In genomic region chr2:191105082-191105481, GRCh38 we compare ENCODE assay signal across 15 cellular contexts. TPM values are rescaled to one million over a fixed set of nuclear protein-coding genes. Genes with fewer than 3 reads are reported as not detected.
DNase-seq lines count a peak whose midpoint lies in the region; ATAC-seq and TF ChIP-seq lines count a peak whose summit lies in the region.
"Had no signal": no experiment of that assay in that cellular context is flagged by ENCODE, and none has a peak within 500 bp of the region (broad histone marks: within the 10 kb centered on the region; RNA-seq: fewer than 3 reads in every experiment).

No MANE protein-coding gene starts in this region.

- H3K9me3 Mint-ChIP-seq in CD4-positive, alpha-beta memory T cell = no peaks in the 10 kb centered on the region
- H3K9me3 Mint-ChIP-seq in activated naive CD8-positive, alpha-beta T cell treated with anti-CD3 and anti-CD28 coated beads for 36 hours = peaks cover 10% of the 10 kb centered on the region
- H3K9me3 Mint-ChIP-seq: stimulated activated naive CD8-positive, alpha-beta T cell treated with anti-CD3 and anti-CD28 coated beads, Interleukin-15, amount 100 ng/mL, for 72 hours had no signal

- TF ChIP-seq CTCF in fibroblast of the aortic adventitia (IDR thresholded peaks at IDR 0.05; ENCODE audit: insufficient read depth, low read length) = no peak

- peaks cover 40 to 49% of the 10 kb centered on the region in 2 donors for H3K36me3 Mint-ChIP-seq in CD4-positive, alpha-beta memory T cell
- peaks cover 65% of the 10 kb centered on the region for H3K36me3 Mint-ChIP-seq in activated naive CD8-positive, alpha-beta T cell treated with anti-CD3 and anti-CD28 coated beads for 36 hours

- no peak overlapping the region for H3K27ac ChIP-seq in CD4-positive, alpha-beta memory T cell (ENCODE audit: low read depth, low read length)
- H3K27ac ChIP-seq: hepatocyte, left lung, parathyroid adenoma had no signal

- peak overlapping the region in 1 of 8 donors; percentile 45 for H3K4me3 Mint-ChIP-seq in CD4-positive, alpha-beta memory T cell
- no peak overlapping the region for H3K4me3 Mint-ChIP-seq in activated naive CD8-positive, alpha-beta T cell treated with anti-CD3 and anti-CD28 coated beads for 36 hours

- H3K4me3 ChIP-seq in CD4-positive, alpha-beta memory T cell (ENCODE audit: low read length in 2 of 2) = no peak overlapping the region
- H3K4me3 ChIP-seq in fibroblast of the aortic adventitia (ENCODE audit: low read depth, low read length) = no peak overlapping the region
- H3K4me3 ChIP-seq: hepatocyte, left lung had no signal

- peaks cover 21 to 65% (median 41%) of the 10 kb centered on the region in 4 donors for H3K4me1 Mint-ChIP-seq in CD4-positive, alpha-beta memory T cell
- H3K4me1 Mint-ChIP-seq in activated naive CD8-positive, alpha-beta T cell treated with anti-CD3 and anti-CD28 coated beads for 36 hours = peaks cover 71% of the 10 kb centered on the region

- no peak for ATAC-seq in GM21723 (IDR thresholded peaks at IDR 0.05; ENCODE audit: unreplicated experiment)
- ATAC-seq in GM19395 (IDR thresholded peaks at IDR 0.05; ENCODE audit: unreplicated experiment) = no peak
- ATAC-seq: left lung; stimulated activated naive CD8-positive, alpha-beta T cell treated with anti-CD3 and anti-CD28 coated beads, Interleukin-15, amount 100 ng/mL, for 72 hours had no signal

- peak overlapping the region in 4 of 7 donors; percentile 16 to 58 (median 47) for H3K27ac Mint-ChIP-seq in CD4-positive, alpha-beta memory T cell
- H3K27ac Mint-ChIP-seq in activated naive CD8-positive, alpha-beta T cell treated with anti-CD3 and anti-CD28 coated beads for 36 hours = peak overlapping the region; percentile 73

- no peaks in the 10 kb centered on the region for H3K27me3 Mint-ChIP-seq in CD4-positive, alpha-beta memory T cell
- no peaks in the 10 kb centered on the region for H3K27me3 Mint-ChIP-seq in activated naive CD8-positive, alpha-beta T cell treated with anti-CD3 and anti-CD28 coated beads for 36 hours
- H3K27me3 Mint-ChIP-seq: stimulated activated naive CD8-positive, alpha-beta T cell treated with anti-CD3 and anti-CD28 coated beads, Interleukin-15, amount 100 ng/mL, for 72 hours had no signal

- POLR2A ChIA-PET in CD4-positive, alpha-beta memory T cell (lab: Charles Lee; ENCODE audit: partially characterized antibody) = interaction anchor here (0.6 kb wide), 1 partner anchor 466 kb away, joined by 3 read pairs; no protein-coding TSS in a partner anchor

- intact Hi-C loops in CD4-positive, alpha-beta memory T cell (cut with micrococcal nuclease) = no loop called here

- no peaks in the 10 kb centered on the region for H3K36me3 ChIP-seq in CD4-positive, alpha-beta memory T cell (ENCODE audit: insufficient read depth, low read length)
- H3K36me3 ChIP-seq: left lung had no signal

- H3K9me3 ChIP-seq in CD4-positive, alpha-beta memory T cell (ENCODE audit: control insufficient read depth in 1 of 2, low read length in 2 of 2) = no peaks in the 10 kb centered on the region
- H3K9me3 ChIP-seq: left lung had no signal

- CTCF ChIA-PET in CD4-positive, alpha-beta memory T cell (lab: Charles Lee; ENCODE audit: partially characterized antibody) = no interaction called here

- DNase-seq in CD4-positive, alpha-beta memory T cell = no peak
- DNase-seq in HT1080 (ENCODE audit: low read depth) (peak; percentile 83), fibroblast of the aortic adventitia (ENCODE audit: low read depth) (peak; percentile 24), NOMO-1 treated with dmso at 0.1 percent for 144 hours (lab: John Stamatoyannopoulos, UW; ENCODE audit: unreplicated experiment) (no peak)
- DNase-seq in activated naive CD8-positive, alpha-beta T cell treated with anti-CD3 and anti-CD28 coated beads for 36 hours = no peak
- DNase-seq in effector CD4-positive, alpha-beta T cell = no peak
- DNase-seq: activated gamma-delta T cell; left lung; NCI-H345; stimulated activated naive CD8-positive, alpha-beta T cell treated with anti-CD3 and anti-CD28 coated beads, Interleukin-15, amount 100 ng/mL, for 72 hours had no signal

- no peaks in the 10 kb centered on the region for H3K27me3 ChIP-seq in CD4-positive, alpha-beta memory T cell (ENCODE audit: insufficient read depth, low read length)
- H3K27me3 ChIP-seq: hepatocyte, left lung had no signal

- peaks cover 29% of the 10 kb centered on the region for H3K4me1 ChIP-seq in CD4-positive, alpha-beta memory T cell (ENCODE audit: insufficient read depth, low read length)
- H3K4me1 ChIP-seq: left lung, parathyroid adenoma had no signal

RNA-seq across cellular contexts. Expression of gene STAT4, which starts 45.7 kb away (rescaled TPM):
- 100 to 1,000 TPM; 114 to 119 TPM for total RNA-seq in CD4-positive, alpha-beta memory T cell
- polyA plus RNA-seq in CD4-positive, alpha-beta memory T cell = 10 to 100 TPM; 69.7 to 76.6 TPM
- total RNA-seq in HT1080 (2014; rRNA removed; shearing (Covaris generic)) = not detected in 2 replicates
- polyA plus RNA-seq in HT1080 (2015; cell fraction: cytosol; rRNA removed) = 0.10 and 0.14 TPM in 2 replicates
- 0.06 TPM in 1 of 2 replicates, not detected in the other for polyA plus RNA-seq in HT1080 (2015; cell fraction: nucleus; rRNA removed)
- 10 to 100 TPM; 80.6 to 81.0 TPM for total RNA-seq in activated naive CD8-positive, alpha-beta T cell treated with anti-CD3 and anti-CD28 coated beads for 36 hours
- total RNA-seq in fibroblast of the aortic adventitia (ENCODE audit: low replicate concordance) = 0.54 and 0.98 TPM in 2 replicates
- total RNA-seq: SK-MEL-5 had no signal

Comparison
In these comparisons a context has a peak if more than half of its experiments do, and no peak if none do; other contexts are left out.
1. DNase-seq: peak in HT1080 (single experiment) and fibroblast of the aortic adventitia (single experiment); none in CD4-positive, alpha-beta memory T cell (0 of 5), activated naive CD8-positive, alpha-beta T cell treated with anti-CD3 and anti-CD28 coated beads for 36 hours (single experiment), NOMO-1 treated with dmso at 0.1 percent for 144 hours (single experiment) and effector CD4-positive, alpha-beta T cell (single experiment).
2. RNA of gene STAT4, which starts 45.7 kb away (total RNA-seq): 114 to 119 TPM in CD4-positive, alpha-beta memory T cell and 80.6 to 81.0 TPM in activated naive CD8-positive, alpha-beta T cell treated with anti-CD3 and anti-CD28 coated beads for 36 hours; 0.54 to 0.98 TPM in fibroblast of the aortic adventitia and not detected in HT1080; every median in the first group is over 10 times any median in the second.